ENCODE assay signal across 19 cellular contexts in the genomic region with DNA sequence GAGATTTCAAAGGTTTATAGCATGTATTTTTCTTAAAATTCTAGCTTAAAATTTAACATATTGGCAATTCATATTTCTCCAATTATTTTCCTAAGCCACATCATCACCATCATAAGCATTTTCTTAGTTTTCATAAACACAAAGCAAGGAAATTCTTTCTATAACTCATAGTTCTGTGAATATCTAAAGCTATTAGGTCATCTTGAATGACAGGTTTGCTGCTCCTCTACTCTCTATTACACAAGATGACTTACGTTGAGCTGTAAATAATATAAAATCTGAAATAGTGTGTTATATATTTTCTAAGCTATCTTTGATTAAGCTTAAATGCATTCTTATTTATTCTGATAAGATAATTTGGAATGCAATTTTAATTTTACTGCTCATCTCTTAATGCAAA.
"Had no signal": no experiment of that assay in that cellular context is flagged by ENCODE, and none has a peak within 500 bp of the region (broad histone marks: within the 10 kb centered on the region; RNA-seq: fewer than 3 reads in every experiment).

No MANE protein-coding gene starts in this region.

- H3K4me1 ChIP-seq: esophagus muscularis mucosa, gastrocnemius medialis, heart right ventricle, left lung, lower lobe of right lung had no signal

- H3K9me3 ChIP-seq: gastrocnemius medialis, lower lobe of right lung had no signal

- H3K36me3 ChIP-seq: esophagus muscularis mucosa, gastrocnemius medialis, heart right ventricle, left lung, lower lobe of right lung had no signal

- H3K27ac ChIP-seq: coronary artery, esophagus muscularis mucosa, gastrocnemius medialis, heart right ventricle, left lung, lower lobe of right lung had no signal

- H3K27me3 ChIP-seq: esophagus muscularis mucosa, gastrocnemius medialis, heart right ventricle, left lung had no signal

- DNase-seq: effector CD8-positive, alpha-beta T cell; effector memory CD8-positive, alpha-beta T cell; endodermal cell; foreskin fibroblast; foreskin melanocyte; gastrocnemius medialis; glutamatergic neuron; head of caudate nucleus; heart right ventricle; hippocampal formation; left cardiac atrium; left lung; left ventricle myocardium superior; lower lobe of right lung; mesendoderm; midbrain; naive thymus-derived CD4-positive, alpha-beta T cell had no signal

- H3K4me3 ChIP-seq: coronary artery, esophagus muscularis mucosa, gastrocnemius medialis, heart right ventricle, left lung, lower lobe of right lung had no signal

- ATAC-seq: effector memory CD8-positive, alpha-beta T cell; gastrocnemius medialis; heart right ventricle; left cardiac atrium; left lung; left ventricle myocardium superior; lower lobe of right lung; naive thymus-derived CD4-positive, alpha-beta T cell had no signal
